ENCODE assay signal across 14 cellular contexts in the genomic region with DNA sequence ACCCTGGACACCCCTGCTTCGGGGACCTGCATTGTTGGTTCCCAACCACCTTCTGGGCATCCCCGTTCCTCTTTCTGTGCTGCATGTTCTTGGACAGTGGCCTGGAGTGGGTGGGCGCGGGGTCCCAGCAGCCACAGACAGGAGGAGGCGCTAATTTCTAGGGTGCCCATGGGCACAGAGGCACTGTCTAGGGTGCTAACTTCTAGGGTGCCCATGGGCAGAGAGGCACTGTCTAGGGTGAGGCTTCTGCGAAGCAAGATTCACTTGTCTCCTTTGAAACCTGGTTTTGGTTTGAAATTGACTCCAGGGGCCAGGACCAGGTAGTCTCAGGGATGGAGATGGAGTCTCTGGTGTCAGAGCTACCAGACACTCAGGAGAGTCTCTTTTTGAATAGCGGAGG. TPM values are rescaled to one million over a fixed set of nuclear protein-coding genes. Genes with fewer than 3 reads are reported as not detected.
DNase-seq lines count a peak whose midpoint lies in the region; ATAC-seq, FAIRE-seq and TF ChIP-seq lines count a peak whose summit lies in the region.
"Had no signal": no experiment of that assay in that cellular context is flagged by ENCODE, and none has a peak within 500 bp of the region (broad histone marks: within the 10 kb centered on the region; RNA-seq: fewer than 3 reads in every experiment).

No MANE protein-coding gene starts in this region.

- no peak for DNase-seq in A549 (ENCODE audit: low read depth in 1 of 2, low spot score in 1 of 2)
- no peak for DNase-seq in H7
- DNase-seq in activated naive CD8-positive, alpha-beta T cell treated with anti-CD3 and anti-CD28 coated beads for 36 hours: no peak
- DNase-seq in mesothelial cell of epicardium (ENCODE audit: low spot score in 2 of 2, unreplicated experiment in 2 of 2): no peak
- no peak for DNase-seq in DMS53 (lab: John Stamatoyannopoulos, UW)
- no peak for DNase-seq in activated effector memory CD4-positive, alpha-beta T cell treated with Interleukin-2 at 50 U/mL for 16 hours
- no peak for DNase-seq in AG20443 (ENCODE audit: low spot score)
- no peak for DNase-seq in ACHN
- DNase-seq: cortex of kidney had no signal

- H3K4me3 Mint-ChIP-seq in activated naive CD8-positive, alpha-beta T cell treated with anti-CD3 and anti-CD28 coated beads for 36 hours: peak overlapping the region; percentile 67
- peak overlapping the region; percentile 68 for H3K4me3 Mint-ChIP-seq in mesothelial cell of epicardium

- no peaks in the 10 kb centered on the region for H3K9me3 ChIP-seq in A549
- H3K9me3 ChIP-seq: gastroesophageal sphincter, right atrium auricular region had no signal

- H3K27me3 Mint-ChIP-seq in activated naive CD8-positive, alpha-beta T cell treated with anti-CD3 and anti-CD28 coated beads for 36 hours: peaks cover 21% of the 10 kb centered on the region
- H3K27me3 Mint-ChIP-seq in mesothelial cell of epicardium (ENCODE audit: low read depth): no peaks in the 10 kb centered on the region

- no peak for TF ChIP-seq CTCF in A549 (IDR thresholded peaks at IDR 0.05)
- TF ChIP-seq CTCF in mesothelial cell of epicardium (IDR thresholded peaks at IDR 0.05; ENCODE audit: unreplicated experiment): no peak

- H3K9me3 Mint-ChIP-seq in activated naive CD8-positive, alpha-beta T cell treated with anti-CD3 and anti-CD28 coated beads for 36 hours: no peaks in the 10 kb centered on the region
- no peaks in the 10 kb centered on the region for H3K9me3 Mint-ChIP-seq in mesothelial cell of epicardium

- peaks cover 19% of the 10 kb centered on the region for H3K27me3 ChIP-seq in H7 (ENCODE audit: control insufficient read depth, insufficient read depth, low read length)

- no peak for TF ChIP-seq EP300 in A549 (IDR thresholded peaks at IDR 0.05)

- in situ Hi-C loops in ACHN (cut with HindIII; ENCODE audit: low pct_ligation_motif_present, low pct_unique_long_range_greater_than_20kb, low sequenced_read_pairs): no loop called here

- no peak overlapping the region for H3K27ac Mint-ChIP-seq in activated naive CD8-positive, alpha-beta T cell treated with anti-CD3 and anti-CD28 coated beads for 36 hours
- peak overlapping the region; percentile 92 for H3K27ac Mint-ChIP-seq in mesothelial cell of epicardium

- CTCF ChIA-PET in A549 (lab: Yijun Ruan, JAX): interaction anchor here (0.9 kb wide), 1 partner anchor 120 kb away, joined by 3 read pairs; no protein-coding TSS in a partner anchor

- H3K4me1 ChIP-seq in A549: peaks cover 32% of the 10 kb centered on the region

- H3K36me3 Mint-ChIP-seq in activated naive CD8-positive, alpha-beta T cell treated with anti-CD3 and anti-CD28 coated beads for 36 hours: no peaks in the 10 kb centered on the region
- no peaks in the 10 kb centered on the region for H3K36me3 Mint-ChIP-seq in mesothelial cell of epicardium

- FAIRE-seq in A549 (lab: Jason Lieb, UNC): no peak

- H3K4me2 ChIP-seq in A549: peak overlapping the region; percentile 95

- ATAC-seq in A549: peak in 1 of 2 experiments; percentile 21; a peak in 3 of 6 replicates

- H3K4me3 ChIP-seq in A549: peak overlapping the region; percentile 57
- H3K4me3 ChIP-seq in H7 (ENCODE audit: insufficient read depth, low read depth, low read length): peak overlapping the region; percentile 38
- H3K4me3 ChIP-seq: GM23248, lung had no signal

- peaks cover 2% of the 10 kb centered on the region for H3K4me1 Mint-ChIP-seq in activated naive CD8-positive, alpha-beta T cell treated with anti-CD3 and anti-CD28 coated beads for 36 hours
- peaks cover 72% of the 10 kb centered on the region for H3K4me1 Mint-ChIP-seq in mesothelial cell of epicardium

- no peak for TF ChIP-seq POLR2A in A549 (IDR thresholded peaks at IDR 0.05; ENCODE audit: low read length)

- POLR2A ChIA-PET in A549 (lab: Yijun Ruan, JAX): no interaction called here

- no peak for TF ChIP-seq RAD21 in A549 (conservative IDR thresholded peaks at IDR 0.05 in 1 of 2, IDR thresholded peaks at IDR 0.05 in 1 of 2)

- whole genome bisulfite sequencing in A549 (ENCODE audit: missing lambda C conversion rate): 80% methylated on average over 1 of the region's 7 CpGs

- H3K27ac ChIP-seq in A549: peak overlapping the region in 1 of 2 experiments; percentile 74; a peak in 3 of 6 replicates
- H3K27ac ChIP-seq: C4-2B, gastroesophageal sphincter, GM23248, right atrium auricular region had no signal

- H3K36me3 ChIP-seq in H7 (replicated peaks; ENCODE audit: control insufficient read depth, insufficient read depth, low read length): no peaks in the 10 kb centered on the region; the same call in 1 of the 2 replicates
- H3K36me3 ChIP-seq: gastroesophageal sphincter, right atrium auricular region had no signal

TF ChIP-seq in A549, 52 proteins besides CTCF, POLR2A, EP300 and RAD21 (continues in another document):
- TF ChIP-seq FOXS1 (CRISPR knock-in tag; IDR thresholded peaks at IDR 0.05) (no peak), HEYL (CRISPR knock-in tag; IDR thresholded peaks at IDR 0.05) (no peak), TFCP2L1 (CRISPR knock-in tag; IDR thresholded peaks at IDR 0.05) (no peak), GATA3 (IDR thresholded peaks at IDR 0.05; ENCODE audit: borderline replicate concordance) (no peak), NFE2L2 (conservative IDR thresholded peaks at IDR 0.05; ENCODE audit: low read length) (no peak), BCL3 (IDR thresholded peaks at IDR 0.05) (no peak), NPAS2 (CRISPR knock-in tag; IDR thresholded peaks at IDR 0.05; ENCODE audit: borderline replicate concordance) (no peak)
- TF ChIP-seq, protein P1, sequence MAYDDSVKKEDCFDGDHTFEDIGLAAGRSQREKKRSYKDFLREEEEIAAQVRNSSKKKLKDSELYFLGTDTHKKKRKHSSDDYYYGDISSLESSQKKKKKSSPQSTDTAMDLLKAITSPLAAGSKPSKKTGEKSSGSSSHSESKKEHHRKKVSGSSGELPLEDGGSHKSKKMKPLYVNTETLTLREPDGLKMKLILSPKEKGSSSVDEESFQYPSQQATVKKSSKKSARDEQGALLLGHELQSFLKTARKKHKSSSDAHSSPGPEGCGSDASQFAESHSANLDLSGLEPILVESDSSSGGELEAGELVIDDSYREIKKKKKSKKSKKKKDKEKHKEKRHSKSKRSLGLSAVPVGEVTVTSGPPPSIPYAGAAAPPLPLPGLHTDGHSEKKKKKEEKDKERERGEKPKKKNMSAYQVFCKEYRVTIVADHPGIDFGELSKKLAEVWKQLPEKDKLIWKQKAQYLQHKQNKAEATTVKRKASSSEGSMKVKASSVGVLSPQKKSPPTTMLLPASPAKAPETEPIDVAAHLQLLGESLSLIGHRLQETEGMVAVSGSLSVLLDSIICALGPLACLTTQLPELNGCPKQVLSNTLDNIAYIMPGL (CRISPR knock-in tag; IDR thresholded peaks at IDR 0.05; ENCODE audit: borderline replicate concordance): no peak

RNA-seq across cellular contexts. Expression of gene MEGF6, which starts 0.8 kb away (rescaled TPM):
- polyA plus RNA-seq in A549 (2011; rRNA removed) (0.66 and 0.82 TPM in 2 replicates), A549 (2017; fragmentation: RNase III; extraction: RNeasy Plus Mini Kit Qiagen cat#74134 plus additional on column Dnase treatment) (10.2 to 13.7 TPM (median 12.7 TPM) in 3 replicates)
- 2.3 and 3.2 TPM in 2 replicates for polyA plus RNA-seq in A549 (2012; cell fraction: cytosol; rRNA removed)
- polyA plus RNA-seq in A549 (2012; cell fraction: nucleus; rRNA removed): 23.8 and 39.3 TPM in 2 replicates
- polyA minus RNA-seq in A549 (2011; rRNA and poly(A)+ RNA removed): 0.39 and 0.41 TPM in 2 replicates
- 22.8 and 27.1 TPM in 2 replicates for total RNA-seq in H7 (2014; rRNA removed; shearing (Covaris generic))
- 1 to 10 TPM; 1.7 to 2.5 TPM for total RNA-seq in activated naive CD8-positive, alpha-beta T cell treated with anti-CD3 and anti-CD28 coated beads for 36 hours
- 194 to 209 TPM (median 204 TPM) in 3 replicates for total RNA-seq in mesothelial cell of epicardium

RNA-seq across cellular contexts. Expression of gene TPRG1L, which starts 12.7 kb away (rescaled TPM):
- polyA plus RNA-seq in A549 (2011; rRNA removed): 13.1 and 15.8 TPM in 2 replicates
- 11.4 and 14.6 TPM in 2 replicates for polyA plus RNA-seq in A549 (2012; cell fraction: cytosol; rRNA removed)
- 6.2 and 7.1 TPM in 2 replicates for polyA plus RNA-seq in A549 (2012; cell fraction: nucleus; rRNA removed)
- polyA plus RNA-seq in A549 (2017; fragmentation: RNase III; extraction: RNeasy Plus Mini Kit Qiagen cat#74134 plus additional on column Dnase treatment): 18.4 to 20.1 TPM (median 18.7 TPM) in 3 replicates
- 13.8 and 18.7 TPM in 2 replicates for polyA minus RNA-seq in A549 (2011; rRNA and poly(A)+ RNA removed)
- 19.6 and 22.0 TPM in 2 replicates for total RNA-seq in H7 (2014; rRNA removed; shearing (Covaris generic))
- 1 to 10 TPM; 9.5 to 10.0 TPM for total RNA-seq in activated naive CD8-positive, alpha-beta T cell treated with anti-CD3 and anti-CD28 coated beads for 36 hours
- 15.1 to 15.9 TPM (median 15.7 TPM) in 3 replicates for total RNA-seq in mesothelial cell of epicardium

RNA-seq across cellular contexts. Expression of gene WRAP73, which starts 37.8 kb away (rescaled TPM):
- polyA plus RNA-seq in A549 (2011; rRNA removed): 16.1 and 18.4 TPM in 2 replicates
- polyA plus RNA-seq in A549 (2012; cell fraction: cytosol; rRNA removed): 26.9 and 35.9 TPM in 2 replicates
- polyA plus RNA-seq in A549 (2012; cell fraction: nucleus; rRNA removed): 64.5 and 65.1 TPM in 2 replicates
- 12.1 to 15.4 TPM (median 12.9 TPM) in 3 replicates for polyA plus RNA-seq in A549 (2017; fragmentation: RNase III; extraction: RNeasy Plus Mini Kit Qiagen cat#74134 plus additional on column Dnase treatment)
- polyA minus RNA-seq in A549 (2011; rRNA and poly(A)+ RNA removed): 16.7 and 26.1 TPM in 2 replicates
- total RNA-seq in H7 (2014; rRNA removed; shearing (Covaris generic)): 31.5 and 33.1 TPM in 2 replicates
- total RNA-seq in activated naive CD8-positive, alpha-beta T cell treated with anti-CD3 and anti-CD28 coated beads for 36 hours: 10 to 100 TPM; 30.2 to 31.2 TPM
- 20.8 to 26.4 TPM (median 21.4 TPM) in 3 replicates for total RNA-seq in mesothelial cell of epicardium

RNA-seq across cellular contexts. Expression of gene TP73, which starts 40.2 kb away (rescaled TPM):
- 0.01 TPM in 1 of 2 replicates, not detected in the other for polyA plus RNA-seq in A549 (2011; rRNA removed)
- polyA plus RNA-seq in A549 (2012; cell fraction: cytosol; rRNA removed): 0.11 and 0.21 TPM in 2 replicates
- 0.40 and 0.46 TPM in 2 replicates for polyA plus RNA-seq in A549 (2012; cell fraction: nucleus; rRNA removed)
- polyA plus RNA-seq in A549 (2017; fragmentation: RNase III; extraction: RNeasy Plus Mini Kit Qiagen cat#74134 plus additional on column Dnase treatment): 0.09 to 0.25 TPM (median 0.16 TPM) in 3 replicates
- 0.04 TPM in 1 of 2 replicates, not detected in the other for polyA minus RNA-seq in A549 (2011; rRNA and poly(A)+ RNA removed)
- 0.55 and 1.6 TPM in 2 replicates for total RNA-seq in H7 (2014; rRNA removed; shearing (Covaris generic))
- under 1 TPM; 0.50 to 0.58 TPM for total RNA-seq in activated naive CD8-positive, alpha-beta T cell treated with anti-CD3 and anti-CD28 coated beads for 36 hours
- total RNA-seq in mesothelial cell of epicardium: 1.0 to 1.4 TPM (median 1.2 TPM) in 3 replicates
- total RNA-seq: GM23248 had no signal
- polyA plus RNA-seq: GM23248 had no signal
